ENCODE assay signal across 8 cellular contexts in the genomic region with DNA sequence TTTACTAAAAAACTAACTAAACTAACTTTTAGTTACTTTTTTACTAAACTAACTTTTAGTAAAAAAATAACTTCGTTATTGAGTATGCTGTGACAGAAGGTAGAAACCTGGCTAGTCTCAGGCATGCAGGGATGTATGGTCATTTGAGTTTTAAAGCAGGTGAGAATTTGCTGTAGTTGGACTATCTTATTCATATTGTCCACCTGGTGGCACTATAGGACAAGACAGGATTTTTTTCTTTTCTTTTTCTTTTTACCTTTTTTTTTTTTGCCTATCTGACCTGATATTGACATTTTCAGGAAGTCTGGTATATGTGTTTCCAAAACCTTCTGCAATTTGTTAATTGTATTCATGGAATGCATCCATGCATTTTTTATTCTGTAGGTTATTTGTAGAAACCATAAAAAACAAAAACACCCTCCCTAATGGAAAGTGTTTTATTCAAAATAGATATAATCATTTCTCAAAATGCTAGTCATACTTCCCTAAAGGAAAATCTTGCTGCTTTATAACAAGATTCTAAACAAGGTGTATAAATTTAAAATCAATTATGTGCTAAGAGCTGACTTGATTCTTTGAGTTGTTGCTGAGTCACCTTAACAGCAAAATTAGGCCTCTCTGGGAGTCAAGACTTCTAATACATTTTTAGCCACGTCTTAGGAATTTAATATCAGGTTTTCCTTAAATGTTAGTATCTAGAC.
DNase-seq lines count a peak whose midpoint lies in the region; ATAC-seq and TF ChIP-seq lines count a peak whose summit lies in the region.

No MANE protein-coding gene starts in this region.

- no peak overlapping the region for H3K4me3 Mint-ChIP-seq in activated T-cell treated with anti-CD3 and anti-CD28 coated beads, Interleukin-2, amount 50 U/mL, for 72 hours

- no peak for TF ChIP-seq POLR2A in thyroid gland (IDR thresholded peaks at IDR 0.05)

- DNase-seq in NCI-H510A treated with DMSO at 0.1 percent for 48 hours (lab: John Stamatoyannopoulos, UW): peak; percentile 31
- DNase-seq in NCI-H510A (lab: John Stamatoyannopoulos, UW): no peak
- DNase-seq in SK-MEL-5 (ENCODE audit: low read depth, low spot score): peak; percentile 61
- DNase-seq in iPS-NIHi7 (ENCODE audit: extremely low spot score): peak; percentile 11
- no peak for DNase-seq in activated T-cell treated with anti-CD3 and anti-CD28 coated beads, Interleukin-2, amount 50 U/mL, for 72 hours
- DNase-seq in thyroid gland: no peak

- no peaks in the 10 kb centered on the region for H3K27me3 ChIP-seq in thyroid gland

- H3K36me3 ChIP-seq in thyroid gland: no peaks in the 10 kb centered on the region

- intact Hi-C loops in thyroid gland (cut with DNase I): no loop called here

- WGBS in thyroid gland, 2 donors: 31 to 34% methylated on average over 2 of the region's 2 CpGs

- H3K27ac Mint-ChIP-seq in activated T-cell treated with anti-CD3 and anti-CD28 coated beads, Interleukin-2, amount 50 U/mL, for 72 hours: no peak overlapping the region

- H3K4me1 ChIP-seq in thyroid gland: no peaks in the 10 kb centered on the region

- H3K4me1 Mint-ChIP-seq in activated T-cell treated with anti-CD3 and anti-CD28 coated beads, Interleukin-2, amount 50 U/mL, for 72 hours (ENCODE audit: low read depth): no peaks in the 10 kb centered on the region

- peak in 3 of 6 experiments; percentile 41 to 71 (median 63) for TF ChIP-seq CTCF in thyroid gland (IDR thresholded peaks at IDR 0.05)

- peak; percentile 69 for TF ChIP-seq RAD21 in Ishikawa (IDR thresholded peaks at IDR 0.05; ENCODE audit: low read depth)

- ATAC-seq in GM21825 (IDR thresholded peaks at IDR 0.05; ENCODE audit: unreplicated experiment): no peak
- no peak for ATAC-seq in activated T-cell treated with anti-CD3 and anti-CD28 coated beads, Interleukin-2, amount 50 U/mL, for 72 hours (replicated peaks in 1 of 2)

- H3K4me3 ChIP-seq in thyroid gland (replicated peaks in 1 of 3): no peak overlapping the region

- no peaks in the 10 kb centered on the region for H3K9me3 ChIP-seq in thyroid gland

- in situ Hi-C loops in SK-MEL-5 (cut with HindIII; ENCODE audit: low pct_unique_long_range_greater_than_20kb, low sequenced_read_pairs): no loop called here

- no peak overlapping the region for H3K27ac ChIP-seq in thyroid gland

- no peak for TF ChIP-seq EP300 in Ishikawa (IDR thresholded peaks at IDR 0.05; ENCODE audit: borderline replicate concordance)

- H3K27me3 Mint-ChIP-seq in activated T-cell treated with anti-CD3 and anti-CD28 coated beads, Interleukin-2, amount 50 U/mL, for 72 hours (ENCODE audit: low read depth): no peaks in the 10 kb centered on the region

- H3K9me3 Mint-ChIP-seq in activated T-cell treated with anti-CD3 and anti-CD28 coated beads, Interleukin-2, amount 50 U/mL, for 72 hours: no peaks in the 10 kb centered on the region

- H3K36me3 Mint-ChIP-seq in activated T-cell treated with anti-CD3 and anti-CD28 coated beads, Interleukin-2, amount 50 U/mL, for 72 hours (ENCODE audit: insufficient read depth in 2 of 2): no peaks in the 10 kb centered on the region

TF ChIP-seq in Ishikawa, 13 proteins besides CTCF, POLR2A, EP300 and RAD21:
- TF ChIP-seq TCF12 (IDR thresholded peaks at IDR 0.05; ENCODE audit: low read depth) (no peak), YY1 (IDR thresholded peaks at IDR 0.05; ENCODE audit: low read depth) (no peak), TEAD4 (IDR thresholded peaks at IDR 0.05) (no peak), EGR1 (IDR thresholded peaks at IDR 0.05) (no peak), CREB1 (IDR thresholded peaks at IDR 0.05; ENCODE audit: low read depth) (no peak), NFIC (IDR thresholded peaks at IDR 0.05) (no peak), TAF1 (IDR thresholded peaks at IDR 0.05; ENCODE audit: low read depth) (no peak), ZBTB7A (IDR thresholded peaks at IDR 0.05; ENCODE audit: low read depth) (no peak), CEBPB (IDR thresholded peaks at IDR 0.05) (no peak), FOXM1 (IDR thresholded peaks at IDR 0.05; ENCODE audit: borderline replicate concordance, low read depth) (no peak)
- TF ChIP-seq, protein P1, sequence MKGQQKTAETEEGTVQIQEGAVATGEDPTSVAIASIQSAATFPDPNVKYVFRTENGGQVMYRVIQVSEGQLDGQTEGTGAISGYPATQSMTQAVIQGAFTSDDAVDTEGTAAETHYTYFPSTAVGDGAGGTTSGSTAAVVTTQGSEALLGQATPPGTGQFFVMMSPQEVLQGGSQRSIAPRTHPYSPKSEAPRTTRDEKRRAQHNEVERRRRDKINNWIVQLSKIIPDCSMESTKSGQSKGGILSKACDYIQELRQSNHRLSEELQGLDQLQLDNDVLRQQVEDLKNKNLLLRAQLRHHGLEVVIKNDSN (IDR thresholded peaks at IDR 0.05): no peak
- TF ChIP-seq, protein P2, sequence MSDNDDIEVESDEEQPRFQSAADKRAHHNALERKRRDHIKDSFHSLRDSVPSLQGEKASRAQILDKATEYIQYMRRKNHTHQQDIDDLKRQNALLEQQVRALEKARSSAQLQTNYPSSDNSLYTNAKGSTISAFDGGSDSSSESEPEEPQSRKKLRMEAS (IDR thresholded peaks at IDR 0.05): no peak
- TF ChIP-seq, protein P3, sequence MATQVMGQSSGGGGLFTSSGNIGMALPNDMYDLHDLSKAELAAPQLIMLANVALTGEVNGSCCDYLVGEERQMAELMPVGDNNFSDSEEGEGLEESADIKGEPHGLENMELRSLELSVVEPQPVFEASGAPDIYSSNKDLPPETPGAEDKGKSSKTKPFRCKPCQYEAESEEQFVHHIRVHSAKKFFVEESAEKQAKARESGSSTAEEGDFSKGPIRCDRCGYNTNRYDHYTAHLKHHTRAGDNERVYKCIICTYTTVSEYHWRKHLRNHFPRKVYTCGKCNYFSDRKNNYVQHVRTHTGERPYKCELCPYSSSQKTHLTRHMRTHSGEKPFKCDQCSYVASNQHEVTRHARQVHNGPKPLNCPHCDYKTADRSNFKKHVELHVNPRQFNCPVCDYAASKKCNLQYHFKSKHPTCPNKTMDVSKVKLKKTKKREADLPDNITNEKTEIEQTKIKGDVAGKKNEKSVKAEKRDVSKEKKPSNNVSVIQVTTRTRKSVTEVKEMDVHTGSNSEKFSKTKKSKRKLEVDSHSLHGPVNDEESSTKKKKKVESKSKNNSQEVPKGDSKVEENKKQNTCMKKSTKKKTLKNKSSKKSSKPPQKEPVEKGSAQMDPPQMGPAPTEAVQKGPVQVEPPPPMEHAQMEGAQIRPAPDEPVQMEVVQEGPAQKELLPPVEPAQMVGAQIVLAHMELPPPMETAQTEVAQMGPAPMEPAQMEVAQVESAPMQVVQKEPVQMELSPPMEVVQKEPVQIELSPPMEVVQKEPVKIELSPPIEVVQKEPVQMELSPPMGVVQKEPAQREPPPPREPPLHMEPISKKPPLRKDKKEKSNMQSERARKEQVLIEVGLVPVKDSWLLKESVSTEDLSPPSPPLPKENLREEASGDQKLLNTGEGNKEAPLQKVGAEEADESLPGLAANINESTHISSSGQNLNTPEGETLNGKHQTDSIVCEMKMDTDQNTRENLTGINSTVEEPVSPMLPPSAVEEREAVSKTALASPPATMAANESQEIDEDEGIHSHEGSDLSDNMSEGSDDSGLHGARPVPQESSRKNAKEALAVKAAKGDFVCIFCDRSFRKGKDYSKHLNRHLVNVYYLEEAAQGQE (IDR thresholded peaks at IDR 0.05; ENCODE audit: low read depth): no peak

Comparison
In these comparisons a context has a peak if more than half of its experiments do, and no peak if none do; other contexts are left out.
1. DNase-seq: peak in NCI-H510A treated with DMSO at 0.1 percent for 48 hours (single experiment), SK-MEL-5 (single experiment) and iPS-NIHi7 (single experiment); none in NCI-H510A (single experiment), activated T-cell treated with anti-CD3 and anti-CD28 coated beads, Interleukin-2, amount 50 U/mL, for 72 hours (0 of 2) and thyroid gland (0 of 2).